In genomic region chr2:26312471-26312870, GRCh38 we compare ENCODE assay signal across 24 cellular contexts. TPM values are rescaled to one million over a fixed set of nuclear protein-coding genes. Genes with fewer than 3 reads are reported as not detected.
"Had no signal": no experiment of that assay in that cellular context is flagged by ENCODE, and none has a peak within 500 bp of the region (broad histone marks: within the 10 kb centered on the region; RNA-seq: fewer than 3 reads in every experiment).

No MANE protein-coding gene starts in this region.

- H3K27ac Mint-ChIP-seq: activated B cell treated with CpG ODN at 0.5 μM for 24 hours; activated CD4-positive, alpha-beta T cell treated with anti-CD3 and anti-CD28 coated beads, Interleukin-2, amount 10 ng/mL, durations not matched to agents 24 days and 14 days; activated CD8-positive, alpha-beta memory T cell treated with anti-CD3 and anti-CD28 coated beads, Interleukin-2, amount 10 ng/mL, durations not matched to agents 7 days and 5 days; activated naive CD4-positive, alpha-beta T cell treated with anti-CD3 and anti-CD28 coated beads, Interleukin-2, amount 50 U/mL, for 24 hours; activated T-cell treated with anti-CD3 and anti-CD28 coated beads, Interleukin-2, amount 50 U/mL, for 24 hours; activated T-helper 1 cell treated with anti-CD3 and anti-CD28 coated beads, Interleukin-12 subunit alpha, Interleukin-12 subunit beta, Interleukin-2, Interleukin-4 antibody, amounts not matched to agents 30 ng/mL and 10 ng/mL and 1 ng/mL, durations not matched to agents 14 hours and 24 hours and 36 hours; T-helper 17 cell had no signal

- H3K36me3 Mint-ChIP-seq: activated CD8-positive, alpha-beta memory T cell treated with anti-CD3 and anti-CD28 coated beads, Interleukin-2, amount 10 ng/mL, durations not matched to agents 7 days and 5 days had no signal

- H3K4me1 Mint-ChIP-seq: activated B cell treated with CpG ODN at 0.5 μM for 24 hours; activated CD4-positive, alpha-beta T cell treated with anti-CD3 and anti-CD28 coated beads, Interleukin-2, amount 10 ng/mL, durations not matched to agents 24 days and 14 days; activated CD8-positive, alpha-beta memory T cell treated with anti-CD3 and anti-CD28 coated beads, Interleukin-2, amount 10 ng/mL, durations not matched to agents 7 days and 5 days; activated naive CD4-positive, alpha-beta T cell treated with anti-CD3 and anti-CD28 coated beads, Interleukin-2, amount 50 U/mL, for 24 hours had no signal

- ATAC-seq: activated CD8-positive, alpha-beta memory T cell treated with anti-CD3 and anti-CD28 coated beads, Interleukin-2, amount 10 ng/mL, durations not matched to agents 7 days and 5 days; T-helper 17 cell had no signal

- H3K4me3 Mint-ChIP-seq: activated B cell treated with CpG ODN at 0.5 μM for 24 hours; activated CD4-positive, alpha-beta T cell treated with anti-CD3 and anti-CD28 coated beads, Interleukin-2, amount 10 ng/mL, durations not matched to agents 24 days and 14 days; activated CD8-positive, alpha-beta memory T cell treated with anti-CD3 and anti-CD28 coated beads, Interleukin-2, amount 10 ng/mL, durations not matched to agents 7 days and 5 days; activated naive CD4-positive, alpha-beta T cell treated with anti-CD3 and anti-CD28 coated beads, Interleukin-2, amount 50 U/mL, for 24 hours; activated T-cell treated with anti-CD3 and anti-CD28 coated beads, Interleukin-2, amount 50 U/mL, for 24 hours; activated T-helper 1 cell treated with anti-CD3 and anti-CD28 coated beads, Interleukin-12 subunit alpha, Interleukin-12 subunit beta, Interleukin-2, Interleukin-4 antibody, amounts not matched to agents 30 ng/mL and 10 ng/mL and 1 ng/mL, durations not matched to agents 14 hours and 24 hours and 36 hours; T-helper 17 cell had no signal

- H3K27me3 Mint-ChIP-seq: activated B cell treated with CpG ODN at 0.5 μM for 24 hours; activated CD4-positive, alpha-beta T cell treated with anti-CD3 and anti-CD28 coated beads, Interleukin-2, amount 10 ng/mL, durations not matched to agents 24 days and 14 days; activated CD8-positive, alpha-beta memory T cell treated with anti-CD3 and anti-CD28 coated beads, Interleukin-2, amount 10 ng/mL, durations not matched to agents 7 days and 5 days; activated naive CD4-positive, alpha-beta T cell treated with anti-CD3 and anti-CD28 coated beads, Interleukin-2, amount 50 U/mL, for 24 hours; activated T-cell treated with anti-CD3 and anti-CD28 coated beads, Interleukin-2, amount 50 U/mL, for 24 hours; T-helper 17 cell had no signal

- DNase-seq: activated B cell treated with CpG ODN at 0.5 μM for 24 hours; activated CD4-positive, alpha-beta T cell treated with anti-CD3 and anti-CD28 coated beads for 1 hour; activated CD4-positive, alpha-beta T cell treated with anti-CD3 and anti-CD28 coated beads, Interleukin-2, amount 10 ng/mL, durations not matched to agents 24 days and 14 days; activated CD4-positive, alpha-beta T cell treated with anti-CD3 and anti-CD28 coated beads, Interleukin-2, amount 50 U/mL, for 48 hours; activated CD8-positive, alpha-beta memory T cell treated with anti-CD3 and anti-CD28 coated beads, Interleukin-2, amount 10 ng/mL, durations not matched to agents 7 days and 5 days; activated effector memory CD4-positive, alpha-beta T cell treated with Interleukin-2 at 50 U/mL for 16 hours; activated naive CD4-positive, alpha-beta T cell; activated T-cell treated with anti-CD3 and anti-CD28 coated beads, Interleukin-2, amount 50 U/mL, for 24 hours; aorta; IMR-90; KG1; NCI-H1048; NCI-H146; NCI-H187 treated with DMSO at 0.1 percent for 48 hours; NCI-H2081 treated with DMSO at 0.1 percent for 48 hours; NCI-H526; NCI-H82; NK-92 treated with Interleukin-12 subunit alpha and Interleukin-12 subunit beta, amount 100 ng/mL, for 24 hours; SIG-M5; T-helper 17 cell; T1000 had no signal

- H3K9me3 Mint-ChIP-seq: activated B cell treated with CpG ODN at 0.5 μM for 24 hours; activated CD4-positive, alpha-beta T cell treated with anti-CD3 and anti-CD28 coated beads, Interleukin-2, amount 10 ng/mL, durations not matched to agents 24 days and 14 days; activated naive CD4-positive, alpha-beta T cell treated with anti-CD3 and anti-CD28 coated beads, Interleukin-2, amount 50 U/mL, for 24 hours; activated T-cell treated with anti-CD3 and anti-CD28 coated beads, Interleukin-2, amount 50 U/mL, for 24 hours; activated T-helper 1 cell treated with anti-CD3 and anti-CD28 coated beads, Interleukin-12 subunit alpha, Interleukin-12 subunit beta, Interleukin-2, Interleukin-4 antibody, amounts not matched to agents 30 ng/mL and 10 ng/mL and 1 ng/mL, durations not matched to agents 14 hours and 24 hours and 36 hours had no signal

RNA-seq across cellular contexts. Expression of gene ADGRF3, which starts 34.1 kb away (rescaled TPM):
- total RNA-seq: IMR-90, NCI-H460 had no signal
